10 cellular contexts compared by ENCODE assay signal in the genomic region with DNA sequence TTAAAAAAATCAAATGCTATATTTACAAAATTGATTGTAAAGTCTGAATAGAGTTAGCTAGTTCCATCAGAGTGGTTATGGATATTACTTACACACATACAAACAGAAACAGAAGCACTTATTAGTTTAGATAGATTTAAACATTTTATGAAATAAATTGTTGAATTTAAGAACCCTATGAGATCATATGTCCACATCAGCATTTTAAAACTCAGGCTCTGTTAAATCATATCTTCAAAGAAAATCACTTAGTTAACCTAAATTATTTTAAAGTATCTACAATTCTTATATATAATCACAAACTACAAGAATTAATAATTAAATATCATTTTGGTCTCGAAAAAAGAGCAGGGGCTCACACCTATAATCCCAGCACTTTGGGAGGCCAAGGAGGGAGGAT.
"Had no signal": no experiment of that assay in that cellular context is flagged by ENCODE, and none has a peak within 500 bp of the region (broad histone marks: within the 10 kb centered on the region; RNA-seq: fewer than 3 reads in every experiment).

No MANE protein-coding gene starts in this region.

- H3K9ac ChIP-seq: GM23248 had no signal

- H3K4me1 ChIP-seq: HAP-1 had no signal

- H3K9me3 ChIP-seq: HAP-1 had no signal

- H3K27ac ChIP-seq: GM23248, HL-60 had no signal

- H2AFZ ChIP-seq: GM23248 had no signal

- DNase-seq: GM23248, GOT3, H7, HFFc6, IMR-90, KBM-7 had no signal

- ATAC-seq: HCT116 had no signal

- H3K9me3 Mint-ChIP-seq: HFFc6 had no signal

- H3K4me3 Mint-ChIP-seq: HFFc6 had no signal

- FAIRE-seq: HTR-8/SVneo had no signal

- H3K4me3 ChIP-seq: GM23248, HAP-1 had no signal

- H3K27ac Mint-ChIP-seq: HFFc6 had no signal
